Comparison of ENCODE assay signal across 16 cellular contexts in the genomic region with DNA sequence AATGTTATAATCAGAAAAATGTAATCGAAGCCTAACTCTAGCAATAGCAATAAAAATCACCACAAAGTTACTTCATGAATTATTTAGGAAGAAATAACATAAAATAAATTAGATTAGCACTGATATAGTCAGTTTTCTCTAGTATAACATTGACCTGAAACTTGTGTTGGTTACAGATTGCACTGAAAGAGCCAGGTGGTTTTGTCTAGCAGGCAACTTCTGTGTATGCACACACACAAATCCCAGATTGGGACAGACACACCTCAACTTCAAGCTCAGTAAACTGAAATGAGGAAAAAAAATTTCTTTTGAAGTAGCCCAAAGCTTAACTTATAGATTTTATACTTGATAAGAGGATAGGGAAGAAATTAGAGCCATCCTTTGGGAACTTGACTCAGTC.
DNase-seq lines count a peak whose midpoint lies in the region; ATAC-seq and FAIRE-seq lines count a peak whose summit lies in the region.
"Had no signal": no experiment of that assay in that cellular context is flagged by ENCODE, and none has a peak within 500 bp of the region (broad histone marks: within the 10 kb centered on the region; RNA-seq: fewer than 3 reads in every experiment).

No MANE protein-coding gene starts in this region.

- peak; percentile 96 for FAIRE-seq in islet of Langerhans (lab: Jason Lieb, UNC)

- DNase-seq in superior temporal gyrus (ENCODE audit: extremely low spot score) (no peak), kidney glomerular epithelial cell (lab: John Stamatoyannopoulos, UW) (no peak), NCI-H2029 (lab: John Stamatoyannopoulos, UW) (no peak), NCI-H1436 (lab: John Stamatoyannopoulos, UW) (no peak)
- DNase-seq: activated CD4-positive, CD25-positive, alpha-beta regulatory T cell treated with anti-CD3 and anti-CD28 coated beads, Interleukin-2, amount 50 U/mL, for 72 hours; activated naive CD4-positive, alpha-beta T cell treated with Interleukin-2 at 50 U/mL for 16 hours; dorsolateral prefrontal cortex; IMR-90; midbrain; MV-4-11; testis had no signal

- ATAC-seq in GM18858 (IDR thresholded peaks at IDR 0.05; ENCODE audit: unreplicated experiment) (peak; percentile 39), GM21515 (IDR thresholded peaks at IDR 0.05; ENCODE audit: unreplicated experiment) (peak; percentile 76), HG03565 (IDR thresholded peaks at IDR 0.05; ENCODE audit: unreplicated experiment) (peak; percentile 51)
- ATAC-seq: Right ventricle myocardium inferior had no signal
